In the genomic region with DNA sequence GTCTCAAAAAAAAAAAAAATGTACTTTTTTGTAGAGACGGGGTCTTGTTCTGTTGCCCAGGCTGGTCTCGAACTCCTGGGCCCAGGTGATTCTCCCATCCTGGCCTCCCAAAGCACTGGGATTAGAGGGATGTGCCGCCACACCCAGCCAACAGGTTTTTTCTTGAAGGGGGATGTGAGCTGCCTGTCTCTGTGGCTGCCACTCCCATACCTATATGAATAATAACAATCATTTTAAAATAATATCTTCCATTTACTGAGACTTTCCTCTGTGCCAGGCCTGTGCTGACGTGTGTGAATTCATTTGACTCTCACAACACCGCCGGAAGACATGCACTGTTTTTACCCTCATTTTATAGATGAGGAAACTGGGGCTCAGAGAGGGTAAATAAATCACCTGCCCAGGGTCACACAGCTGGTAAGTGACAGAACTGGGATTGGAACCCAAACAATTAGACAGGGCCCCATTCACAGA, we compare ENCODE assay signal across 1 cellular context.
TF ChIP-seq lines count a peak whose summit lies in the region.

No MANE protein-coding gene starts in this region.

TF ChIP-seq in endothelial cell of umbilical vein, 7 proteins besides CTCF, POLR2A, EP300 and RAD21:
- TF ChIP-seq GATA2 (IDR thresholded peaks at IDR 0.05; ENCODE audit: insufficient read depth, insufficient read length, low read depth, low read length) (no peak), MYC (IDR thresholded peaks at IDR 0.05; ENCODE audit: low read depth, low read length) (no peak), EZH2 (IDR thresholded peaks at IDR 0.05; ENCODE audit: borderline replicate concordance, low read depth, low read length, severe bottlenecking) (no peak), POLR2AphosphoS5 (IDR thresholded peaks at IDR 0.05; ENCODE audit: insufficient read depth, low read depth, low read length) (no peak), JUN (IDR thresholded peaks at IDR 0.05; ENCODE audit: borderline replicate concordance, insufficient read depth, insufficient read length, low read depth) (no peak), FOS (IDR thresholded peaks at IDR 0.05; ENCODE audit: borderline replicate concordance, insufficient read depth, low read length) (no peak)
- TF ChIP-seq, protein P1, sequence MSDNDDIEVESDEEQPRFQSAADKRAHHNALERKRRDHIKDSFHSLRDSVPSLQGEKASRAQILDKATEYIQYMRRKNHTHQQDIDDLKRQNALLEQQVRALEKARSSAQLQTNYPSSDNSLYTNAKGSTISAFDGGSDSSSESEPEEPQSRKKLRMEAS (IDR thresholded peaks at IDR 0.05; ENCODE audit: insufficient read depth, insufficient read length): no peak
